8 cellular contexts compared by ENCODE assay signal in the genomic region with DNA sequence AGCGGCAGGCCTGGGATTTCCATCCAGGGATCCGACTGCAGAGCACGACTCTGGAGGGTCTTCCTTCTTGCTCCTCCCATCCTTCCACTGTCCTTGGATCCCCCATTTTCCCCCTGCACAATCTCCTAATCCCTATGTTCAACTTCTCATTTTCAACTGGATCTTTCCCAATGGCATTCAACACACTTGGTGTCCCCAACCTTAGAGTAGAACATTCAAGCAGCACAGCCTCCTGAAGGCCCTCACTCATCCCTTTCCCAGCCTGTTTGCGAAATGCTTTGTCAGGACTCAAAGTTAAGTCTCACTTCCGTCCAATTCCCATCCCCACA. TPM values are rescaled to one million over a fixed set of nuclear protein-coding genes. Genes with fewer than 3 reads are reported as not detected.
DNase-seq lines count a peak whose midpoint lies in the region; ATAC-seq and TF ChIP-seq lines count a peak whose summit lies in the region.

No MANE protein-coding gene starts in this region.

- peak overlapping the region; percentile 86 for H3K9ac ChIP-seq in Loucy (ENCODE audit: low read depth, low read length, poor library complexity, severe bottlenecking)

- H3K9me3 Mint-ChIP-seq in CD14-positive monocyte (peaks cover 0 to 3% (median 0%) of the 10 kb centered on the region in 7 donors), nephron progenitor cell (no peaks in the 10 kb centered on the region)
- H3K9me3 Mint-ChIP-seq in dendritic cell treated with granulocyte-macrophage colony-stimulating factor and Interleukin-4, amounts not matched to agents 40 ng/mL and 50 ng/mL, for 4 days = no peaks in the 10 kb centered on the region

- DNase-seq in CD14-positive monocyte (ENCODE audit: low spot score) (no peak), nephron progenitor cell (no peak), NCI-H345 treated with DMSO at 0.1 percent for 48 hours (lab: John Stamatoyannopoulos, UW; ENCODE audit: unreplicated experiment) (no peak), islet precursor cell (no peak)

- H3K4me3 Mint-ChIP-seq in CD14-positive monocyte = peak overlapping the region; percentile 90 to 95
- peak overlapping the region; percentile 88 for H3K4me3 Mint-ChIP-seq in dendritic cell treated with granulocyte-macrophage colony-stimulating factor and Interleukin-4, amounts not matched to agents 40 ng/mL and 50 ng/mL, for 4 days
- H3K4me3 Mint-ChIP-seq in nephron progenitor cell = peak overlapping the region; percentile 98

- H3K27me3 Mint-ChIP-seq in CD14-positive monocyte (ENCODE audit: low read depth in 3 of 3) (peaks cover 0 to 2% (median 0%) of the 10 kb centered on the region in 3 donors), nephron progenitor cell (ENCODE audit: low read depth, poor library complexity) (no peaks in the 10 kb centered on the region)
- H3K27me3 Mint-ChIP-seq in dendritic cell treated with granulocyte-macrophage colony-stimulating factor and Interleukin-4, amounts not matched to agents 40 ng/mL and 50 ng/mL, for 4 days = no peaks in the 10 kb centered on the region

- peak overlapping the region; percentile 86 for H3K4me2 ChIP-seq in Loucy (ENCODE audit: low read depth, low read length, poor library complexity, severe bottlenecking)

- no peaks in the 10 kb centered on the region for H4K20me1 ChIP-seq in Loucy (ENCODE audit: insufficient read depth, low read length, poor library complexity, severe bottlenecking)

- H3K27ac Mint-ChIP-seq in CD14-positive monocyte (peak overlapping the region; percentile 92 to 98 (median 94)), nephron progenitor cell (peak overlapping the region; percentile 96)
- peak overlapping the region; percentile 84 for H3K27ac Mint-ChIP-seq in dendritic cell treated with granulocyte-macrophage colony-stimulating factor and Interleukin-4, amounts not matched to agents 40 ng/mL and 50 ng/mL, for 4 days

- peak overlapping the region; percentile 84 for H3K4me3 ChIP-seq in Loucy (ENCODE audit: low read length, poor library complexity, severe bottlenecking)

- TF ChIP-seq CTCF in CD14-positive monocyte (IDR thresholded peaks at IDR 0.05) = no peak
- TF ChIP-seq CTCF in Loucy (conservative IDR thresholded peaks at IDR 0.05; ENCODE audit: low read length) = no peak
- TF ChIP-seq CTCF in nephron progenitor cell (IDR thresholded peaks at IDR 0.05) = no peak

- H3K36me3 Mint-ChIP-seq in CD14-positive monocyte (peaks cover 46 to 48% of the 10 kb centered on the region in 2 donors), nephron progenitor cell (ENCODE audit: low read depth) (peaks cover 33% of the 10 kb centered on the region)
- peaks cover 78% of the 10 kb centered on the region for H3K36me3 Mint-ChIP-seq in dendritic cell treated with granulocyte-macrophage colony-stimulating factor and Interleukin-4, amounts not matched to agents 40 ng/mL and 50 ng/mL, for 4 days (ENCODE audit: low read depth)

- H3K36me3 ChIP-seq in Loucy (ENCODE audit: insufficient read depth, low read length) = peaks cover 45% of the 10 kb centered on the region; the same call in 1 of the 2 replicates

- H3K4me1 ChIP-seq in Loucy (ENCODE audit: insufficient read depth, low read length, poor library complexity, severe bottlenecking) = peaks cover 8% of the 10 kb centered on the region

- no peak overlapping the region for H2AFZ ChIP-seq in Loucy (ENCODE audit: low read length)

- H3K79me2 ChIP-seq in Loucy (ENCODE audit: insufficient read depth, low read length) = peaks cover 8% of the 10 kb centered on the region; the same call in 1 of the 2 replicates

- no peaks in the 10 kb centered on the region for H3K9me2 ChIP-seq in Loucy (replicated peaks; ENCODE audit: low read depth, low read length)

- H3K27me3 ChIP-seq in Loucy (ENCODE audit: insufficient read depth, low read length, poor library complexity, severe bottlenecking) = no peaks in the 10 kb centered on the region

- intact Hi-C loops in CD14-positive monocyte (cut with micrococcal nuclease) = loop anchor here (2.0 to 10.0 kb wide), 7 partner anchors 32 to 544 kb away; partner anchors contain the start of genes RPN1 (in 2 of the 2) and ACAD9 (in 1 of the 2)
- intact Hi-C loops in dendritic cell treated with granulocyte-macrophage colony-stimulating factor and Interleukin-4, amounts not matched to agents 40 ng/mL and 50 ng/mL, for 4 days (cut with micrococcal nuclease) = no loop called here

- H3F3A ChIP-seq in Loucy (ENCODE audit: low read depth) = no peaks in the 10 kb centered on the region

- ATAC-seq in HG02885 (IDR thresholded peaks at IDR 0.05; ENCODE audit: poor library complexity, unreplicated experiment) (no peak), HG03565 (IDR thresholded peaks at IDR 0.05; ENCODE audit: unreplicated experiment) (no peak)

- no peaks in the 10 kb centered on the region for H3K9me3 ChIP-seq in Loucy (ENCODE audit: insufficient read depth, low read depth, low read length)

- H3K4me1 Mint-ChIP-seq in CD14-positive monocyte (peaks cover 24% of the 10 kb centered on the region), nephron progenitor cell (peaks cover 37% of the 10 kb centered on the region)
- H3K4me1 Mint-ChIP-seq in dendritic cell treated with granulocyte-macrophage colony-stimulating factor and Interleukin-4, amounts not matched to agents 40 ng/mL and 50 ng/mL, for 4 days (ENCODE audit: low read depth) = peaks cover 45% of the 10 kb centered on the region

RNA-seq across cellular contexts. Expression of gene RPN1, which starts 32.3 kb away (rescaled TPM):
- 100 to 1,000 TPM; 354 to 375 TPM for polyA plus RNA-seq in CD14-positive monocyte
